In the genomic region with DNA sequence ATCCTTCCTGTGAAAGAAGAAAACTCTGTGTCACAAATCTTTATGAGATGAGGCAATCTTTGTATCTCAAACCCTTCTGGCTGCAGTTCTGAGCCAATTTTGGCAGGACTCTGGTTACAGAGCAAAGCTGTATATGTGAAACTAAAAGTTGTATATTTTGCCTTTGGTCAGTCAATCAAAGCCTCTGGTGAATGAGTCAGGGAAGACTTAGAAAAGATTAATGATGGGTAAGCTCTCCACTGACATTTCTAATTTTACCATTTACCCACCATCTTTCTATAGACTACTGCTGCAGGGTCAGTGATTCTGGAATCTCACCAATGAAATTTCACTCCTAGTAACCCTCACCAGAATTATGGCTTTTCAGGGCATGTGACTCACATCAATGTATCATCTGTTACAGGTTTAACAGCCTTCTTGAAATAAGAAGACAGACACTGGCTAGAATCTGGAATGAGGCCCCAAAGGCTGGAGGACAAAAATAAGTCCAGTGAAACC, we compare ENCODE assay signal across 1 cellular context.
TF ChIP-seq lines count a peak whose summit lies in the region.

No MANE protein-coding gene starts in this region.

TF ChIP-seq in SK-N-SH, 30 proteins besides CTCF, POLR2A, EP300 and RAD21 (continued from another document):
- TF ChIP-seq, protein P1, sequence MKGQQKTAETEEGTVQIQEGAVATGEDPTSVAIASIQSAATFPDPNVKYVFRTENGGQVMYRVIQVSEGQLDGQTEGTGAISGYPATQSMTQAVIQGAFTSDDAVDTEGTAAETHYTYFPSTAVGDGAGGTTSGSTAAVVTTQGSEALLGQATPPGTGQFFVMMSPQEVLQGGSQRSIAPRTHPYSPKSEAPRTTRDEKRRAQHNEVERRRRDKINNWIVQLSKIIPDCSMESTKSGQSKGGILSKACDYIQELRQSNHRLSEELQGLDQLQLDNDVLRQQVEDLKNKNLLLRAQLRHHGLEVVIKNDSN (IDR thresholded peaks at IDR 0.05; ENCODE audit: borderline replicate concordance, low read depth) = peak; percentile 50; the same call in 1 of the 2 replicates
TF ChIP-seq in SK-N-SH: peak in this region for 9.
